In the genomic region with DNA sequence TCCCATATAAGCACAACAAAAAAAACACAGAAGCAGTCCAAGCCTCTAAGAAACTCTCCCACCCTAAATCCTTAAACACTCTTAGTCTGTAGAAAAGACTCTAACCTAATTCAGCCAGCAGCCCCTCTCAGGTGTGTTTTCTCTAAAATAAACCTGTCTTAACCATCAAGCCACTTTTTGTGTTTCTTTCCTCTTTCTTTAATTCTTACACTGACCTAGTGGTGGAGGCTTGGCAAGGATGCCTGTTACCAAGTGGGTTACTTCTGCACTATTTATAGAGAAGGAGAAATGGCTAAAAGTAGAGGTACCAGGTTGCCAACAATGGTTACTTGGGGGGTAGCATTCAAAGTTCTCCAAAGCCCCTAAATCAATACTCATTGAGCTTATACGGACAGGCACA, we compare ENCODE assay signal across 37 cellular contexts. TPM values are rescaled to one million over a fixed set of nuclear protein-coding genes. Genes with fewer than 3 reads are reported as not detected.
"Had no signal": no experiment of that assay in that cellular context is flagged by ENCODE, and none has a peak within 500 bp of the region (broad histone marks: within the 10 kb centered on the region; RNA-seq: fewer than 3 reads in every experiment).

No MANE protein-coding gene starts in this region.

- H3K27me3 ChIP-seq: adrenal gland, ascending aorta, body of pancreas, brain microvascular endothelial cell, breast epithelium, cardiac muscle cell had no signal

- H3K9me3 ChIP-seq: adrenal gland had no signal

- ATAC-seq: activated naive CD4-positive, alpha-beta T cell treated with anti-CD3 and anti-CD28 coated beads, Interleukin-2, amount 50 U/mL, for 72 hours; activated naive CD8-positive, alpha-beta T cell treated with anti-CD3 and anti-CD28 coated beads, Interleukin-2, amount 50 U/mL, for 24 hours; activated T-cell treated with anti-CD3 and anti-CD28 coated beads, Interleukin-2, amount 50 U/mL, for 4 hours; activated T-cell treated with anti-CD3 and anti-CD28 coated beads, Interleukin-2, amount 50 U/mL, for 72 hours; activated T-helper 17 cell treated with anti-CD3 and anti-CD28 coated beads, Interleukin-2, amount 50 U/mL, for 72 hours; body of pancreas had no signal

- H3K4me3 ChIP-seq: adrenal gland, ascending aorta, body of pancreas, breast epithelium, cardiac muscle cell had no signal

- DNase-seq: activated effector memory CD4-positive, alpha-beta T cell treated with anti-CD3 and anti-CD28 coated beads, Interleukin-2, amount 50 U/mL, for 16 hours; activated effector memory CD4-positive, alpha-beta T cell treated with Interleukin-2 at 50 U/mL for 16 hours; activated gamma-delta T cell; activated gamma-delta T cell treated with Interleukin-2 at 50 U/mL for 16 hours; activated naive CD4-positive, alpha-beta T cell; activated naive CD4-positive, alpha-beta T cell treated with anti-CD3 and anti-CD28 coated beads for 36 hours; activated naive CD4-positive, alpha-beta T cell treated with anti-CD3 and anti-CD28 coated beads, Interleukin-2, amount 10 ng/mL, durations not matched to agents 7 days and 5 days; activated naive CD4-positive, alpha-beta T cell treated with anti-CD3 and anti-CD28 coated beads, Interleukin-2, amount 50 U/mL, for 16 hours; activated naive CD4-positive, alpha-beta T cell treated with Interleukin-2 at 50 U/mL for 16 hours; activated naive CD8-positive, alpha-beta T cell treated with anti-CD3 and anti-CD28 coated beads for 36 hours; activated naive CD8-positive, alpha-beta T cell treated with anti-CD3 and anti-CD28 coated beads, Interleukin-2, amount 10 ng/mL, durations not matched to agents 7 days and 5 days; activated naive CD8-positive, alpha-beta T cell treated with anti-CD3 and anti-CD28 coated beads, Interleukin-2, amount 50 U/mL, for 24 hours; activated T-cell treated with anti-CD3 and anti-CD28 coated beads, Interleukin-2, amount 50 U/mL, for 4 hours; activated T-cell treated with anti-CD3 and anti-CD28 coated beads, Interleukin-2, amount 50 U/mL, for 48 hours; activated T-cell treated with anti-CD3 and anti-CD28 coated beads, Interleukin-2, amount 50 U/mL, for 72 hours; adrenal gland; amniotic stem cell; amygdala; anterior cingulate cortex; aorta; body of pancreas; brain microvascular endothelial cell; caudate nucleus; central memory CD4-positive, alpha-beta T cell; cerebellar nuclear complex had no signal

- H3K27ac ChIP-seq: adrenal gland, ascending aorta, body of pancreas, brain microvascular endothelial cell, breast epithelium, cardiac muscle cell had no signal

- FAIRE-seq: astrocyte, bronchial epithelial cell, colon had no signal

- H3K36me3 ChIP-seq: adrenal gland, ascending aorta, brain microvascular endothelial cell, breast epithelium, cardiac muscle cell had no signal

- H3K4me1 ChIP-seq: adrenal gland, ascending aorta, body of pancreas, breast epithelium had no signal

RNA-seq across cellular contexts. Expression of gene ADGRE3, which starts 58.9 kb away (rescaled TPM):
- total RNA-seq: activated naive CD4-positive, alpha-beta T cell treated with anti-CD3 and anti-CD28 coated beads for 36 hours; activated naive CD4-positive, alpha-beta T cell treated with anti-CD3 and anti-CD28 coated beads, Interleukin-2, amount 50 U/mL, for 72 hours; activated naive CD8-positive, alpha-beta T cell treated with anti-CD3 and anti-CD28 coated beads for 36 hours; activated naive CD8-positive, alpha-beta T cell treated with anti-CD3 and anti-CD28 coated beads, Interleukin-2, amount 10 ng/mL, durations not matched to agents 7 days and 5 days; activated T-cell treated with anti-CD3 and anti-CD28 coated beads, Interleukin-2, amount 50 U/mL, for 4 hours; activated T-cell treated with anti-CD3 and anti-CD28 coated beads, Interleukin-2, amount 50 U/mL, for 72 hours; activated T-helper 1 cell treated with anti-CD3 and anti-CD28 coated beads, Interleukin-12 subunit alpha, Interleukin-12 subunit beta, Interleukin-2, Interleukin-4 antibody, amounts not matched to agents 30 ng/mL and 10 ng/mL and 1 ng/mL, durations not matched to agents 14 hours and 24 hours and 36 hours; activated T-helper 17 cell treated with anti-CD3 and anti-CD28 coated beads, Interleukin-2, amount 50 U/mL, for 72 hours; activated T-helper 2 cell treated with anti-CD3 and anti-CD28 coated beads, Interferon-gamma antibody, Interleukin-2, Interleukin-4, amounts not matched to agents 10 μg/mL and 5 μg/mL and 100 μg/mL, durations not matched to agents 14 hours and 24 hours and 36 hours; ascending aorta; astrocyte; body of pancreas; bronchial epithelial cell; cardiac muscle cell; cerebellum; chondrocyte had no signal
- polyA plus RNA-seq: adrenal gland, aorta, cardiac muscle cell had no signal
